In genomic region chr4:2070421-2071251, GRCh38 we compare ENCODE assay signal across 22 cellular contexts. TPM values are rescaled to one million over a fixed set of nuclear protein-coding genes. Genes with fewer than 3 reads are reported as not detected.
DNase-seq lines count a peak whose midpoint lies in the region; ATAC-seq, FAIRE-seq and TF ChIP-seq lines count a peak whose summit lies in the region.
"Had no signal": no experiment of that assay in that cellular context is flagged by ENCODE, and none has a peak within 500 bp of the region (broad histone marks: within the 10 kb centered on the region; RNA-seq: fewer than 3 reads in every experiment).

No MANE protein-coding gene starts in this region.

- H2BK5ac ChIP-seq in H1 (ENCODE audit: low read depth, low read length) (no peak overlapping the region), neuronal stem cell (ENCODE audit: low read length) (no peak overlapping the region)

- H2BK20ac ChIP-seq in H1 (ENCODE audit: low read length) = no peak overlapping the region

- H3K4me2 ChIP-seq in GM23338 = no peak overlapping the region
- H3K4me2 ChIP-seq in H1 (ENCODE audit: insufficient read depth in 1 of 2, low read depth in 2 of 2, low read length in 2 of 2) = no peak overlapping the region
- no peak overlapping the region for H3K4me2 ChIP-seq in neuronal stem cell (ENCODE audit: insufficient read depth, low read length, poor library complexity, severe bottlenecking)

- H3K36me3 Mint-ChIP-seq in GM23338 (ENCODE audit: low read depth) = no peaks in the 10 kb centered on the region; the same call in 2 of the 3 replicates
- H3K36me3 Mint-ChIP-seq: activated CD4-positive, alpha-beta memory T cell treated with anti-CD3 and anti-CD28 coated beads for 36 hours; activated naive CD8-positive, alpha-beta T cell had no signal

- CTCF ChIA-PET in HEK293 (lab: Yijun Ruan, JAX) = no interaction called here
- CTCF ChIA-PET in H1 (lab: Charles Lee; ENCODE audit: partially characterized antibody) = interaction anchor here (0.9 kb wide), 1 partner anchor 86 kb away, joined by 3 read pairs; no protein-coding TSS in a partner anchor
- CTCF ChIA-PET in RWPE1 (lab: Yijun Ruan, JAX) = no interaction called here

- H3K79me2 ChIP-seq in GM23338 (replicated peaks; ENCODE audit: insufficient read depth) = no peaks in the 10 kb centered on the region
- 0 out of 4 replicates have a peak, but pooled peaks cover 0 to 3% of the 10 kb centered on the region in 2 experiments for H3K79me2 ChIP-seq in H1 (ENCODE audit: control insufficient read depth in 1 of 2, insufficient read depth in 2 of 2, low read length in 2 of 2)

- no peaks in the 10 kb centered on the region for H3K9me3 Mint-ChIP-seq in GM23338
- H3K9me3 Mint-ChIP-seq: activated CD4-positive, alpha-beta memory T cell treated with anti-CD3 and anti-CD28 coated beads for 36 hours; activated T-helper 2 cell treated with anti-CD3 and anti-CD28 coated beads, Interferon-gamma antibody, Interleukin-2, Interleukin-4, amounts not matched to agents 10 μg/mL and 5 μg/mL and 100 μg/mL, durations not matched to agents 14 hours and 24 hours and 36 hours; T-helper 1 cell treated with Interleukin-12 subunit alpha and Interleukin-12 subunit beta and Interleukin-4 antibody, amounts not matched to agents 30 μg/mL and 1 μg/mL, for 36 hours had no signal

- H2BK120ac ChIP-seq in H1 (replicated peaks; ENCODE audit: low read depth, low read length) (peak overlapping the region; percentile 43), neuronal stem cell (ENCODE audit: low read depth, low read length) (no peak overlapping the region)

- H3K27me3 ChIP-seq in GM23338 (ENCODE audit: insufficient read depth) = no peaks in the 10 kb centered on the region
- no peaks in the 10 kb centered on the region for H3K27me3 ChIP-seq in H1 (replicated peaks in 1 of 4; ENCODE audit: control insufficient read depth in 3 of 4, extremely low read depth in 1 of 4, insufficient read depth in 3 of 4, low read length in 3 of 4)
- no peaks in the 10 kb centered on the region for H3K27me3 ChIP-seq in neuronal stem cell (ENCODE audit: control insufficient read depth in 3 of 3, insufficient read depth in 3 of 3, low read depth in 1 of 3, low read length in 3 of 3)
- H3K27me3 ChIP-seq: neutrophil had no signal

- no peak overlapping the region for H3K27ac Mint-ChIP-seq in GM23338
- H3K27ac Mint-ChIP-seq: activated CD4-positive, alpha-beta memory T cell treated with anti-CD3 and anti-CD28 coated beads for 36 hours; activated naive CD8-positive, alpha-beta T cell; activated T-helper 2 cell treated with anti-CD3 and anti-CD28 coated beads, Interferon-gamma antibody, Interleukin-2, Interleukin-4, amounts not matched to agents 10 μg/mL and 5 μg/mL and 100 μg/mL, durations not matched to agents 14 hours and 24 hours and 36 hours; T-helper 1 cell treated with Interleukin-12 subunit alpha and Interleukin-12 subunit beta and Interleukin-4 antibody, amounts not matched to agents 30 μg/mL and 1 μg/mL, for 36 hours had no signal

- DNase-seq in GM23338 (ENCODE audit: low spot score) = no peak
- DNase-seq in H1 (ENCODE audit: low read depth in 1 of 2, low spot score in 2 of 2) = no peak
- DNase-seq in neuronal stem cell (ENCODE audit: low spot score) = no peak
- no peak for DNase-seq in NCI-H1092 treated with DMSO at 0.1 percent for 48 hours (lab: John Stamatoyannopoulos, UW)
- DNase-seq in RWPE1 (ENCODE audit: low spot score) = no peak
- no peak for DNase-seq in NCI-H1105 (lab: John Stamatoyannopoulos, UW)
- DNase-seq: activated CD4-positive, alpha-beta memory T cell treated with anti-CD3 and anti-CD28 coated beads for 36 hours; activated CD4-positive, CD25-positive, alpha-beta regulatory T cell treated with anti-CD3 and anti-CD28 coated beads, Interleukin-2, amount 50 U/mL, for 72 hours; NCI-H2081 treated with DMSO at 0.1 percent for 48 hours; NCI-H748 treated with DMSO at 0.1 percent for 48 hours; stimulated activated naive CD8-positive, alpha-beta T cell treated with anti-CD3 and anti-CD28 coated beads, Interleukin-15, Interleukin-2, amounts not matched to agents 100 U/mL and 50 U/mL, for 24 hours had no signal

- H3K23ac ChIP-seq in H1 (ENCODE audit: insufficient read length) = no peak overlapping the region
- H3K23ac ChIP-seq in neuronal stem cell (ENCODE audit: low read depth, low read length, poor library complexity) = peak overlapping the region; percentile 43

- H2BK15ac ChIP-seq in H1 (ENCODE audit: low read length) (peak overlapping the region; percentile 81; the same call in 1 of the 2 replicates), neuronal stem cell (ENCODE audit: low read length) (no peak overlapping the region)

- no peak overlapping the region for H3K18ac ChIP-seq in H1 (ENCODE audit: extremely low read depth, low read length)
- peak overlapping the region; percentile 74 for H3K18ac ChIP-seq in neuronal stem cell (ENCODE audit: low read length)

- H3K4me1 Mint-ChIP-seq in GM23338 = peaks cover 18% of the 10 kb centered on the region

- H3K56ac ChIP-seq in H1 (replicated peaks; ENCODE audit: insufficient read length, low read depth, low read length) = no peak overlapping the region

- H3K4me3 Mint-ChIP-seq in GM23338 = peak overlapping the region; percentile 29; the same call in 1 of the 3 replicates
- H3K4me3 Mint-ChIP-seq: activated CD4-positive, alpha-beta memory T cell treated with anti-CD3 and anti-CD28 coated beads for 36 hours; activated naive CD8-positive, alpha-beta T cell; T-helper 1 cell treated with Interleukin-12 subunit alpha and Interleukin-12 subunit beta and Interleukin-4 antibody, amounts not matched to agents 30 μg/mL and 1 μg/mL, for 36 hours had no signal

- no peak for TF ChIP-seq CTCF in GM23338 (conservative IDR thresholded peaks at IDR 0.05; ENCODE audit: low read depth in 2 of 2)
- TF ChIP-seq CTCF in HEK293 (tag by site-specific recombination; IDR thresholded peaks at IDR 0.05) = no peak
- no peak for TF ChIP-seq CTCF in H1 (IDR thresholded peaks at IDR 0.05; ENCODE audit: control extremely low read depth in 1 of 3, insufficient read depth in 1 of 3, low read depth in 1 of 3, low read length in 3 of 3)
- TF ChIP-seq CTCF in RWPE1 (conservative IDR thresholded peaks at IDR 0.05; ENCODE audit: low read depth) = no peak

- no peaks in the 10 kb centered on the region for H3K9me2 ChIP-seq in GM23338 (ENCODE audit: insufficient read depth)

- H3K79me1 ChIP-seq in H1 (ENCODE audit: low read depth, low read length) (no peaks in the 10 kb centered on the region), neuronal stem cell (ENCODE audit: low read depth, low read length) (peaks cover 2% of the 10 kb centered on the region)

- no peak for TF ChIP-seq EP300 in H1 (IDR thresholded peaks at IDR 0.05; ENCODE audit: borderline replicate concordance in 1 of 2, low read depth in 2 of 2, low read length in 2 of 2)

- TF ChIP-seq RAD21 in H1 (IDR thresholded peaks at IDR 0.05 in 1 of 2, conservative IDR thresholded peaks at IDR 0.05 in 1 of 2; ENCODE audit: low read depth in 2 of 2, low read length in 2 of 2) = no peak

- H3K27ac ChIP-seq in GM23338 (ENCODE audit: low read depth) = no peak overlapping the region
- no peak overlapping the region for H3K27ac ChIP-seq in HEK293 (ENCODE audit: extremely low read depth, low read depth, low read length)
- H3K27ac ChIP-seq in H1 (ENCODE audit: low read depth, low read length) = no peak overlapping the region
- no peak overlapping the region for H3K27ac ChIP-seq in neuronal stem cell (replicated peaks; ENCODE audit: low read length)
- H3K27ac ChIP-seq in RWPE1 = no peak overlapping the region
- H3K27ac ChIP-seq: neutrophil, psoas muscle had no signal

- no peaks in the 10 kb centered on the region for H3K9me3 ChIP-seq in HEK293 (ENCODE audit: control insufficient read depth, insufficient read depth, low read depth, low read length)
- no peaks in the 10 kb centered on the region for H3K9me3 ChIP-seq in H1 (ENCODE audit: insufficient read depth in 2 of 2, low read depth in 1 of 2, low read length in 1 of 2)
- H3K9me3 ChIP-seq in neuronal stem cell (replicated peaks in 1 of 2; ENCODE audit: control insufficient read depth in 2 of 2, insufficient read depth in 1 of 2, low read depth in 1 of 2, low read length in 2 of 2) = peaks cover 0 to 2% of the 10 kb centered on the region in 2 donors
- H3K9me3 ChIP-seq: neutrophil, psoas muscle had no signal

- ATAC-seq in GM23338 (no peak), HG03280 (IDR thresholded peaks at IDR 0.05; ENCODE audit: unreplicated experiment) (no peak)
- ATAC-seq: psoas muscle; stimulated activated naive CD8-positive, alpha-beta T cell treated with anti-CD3 and anti-CD28 coated beads, Interleukin-15, Interleukin-2, amounts not matched to agents 100 U/mL and 50 U/mL, for 24 hours had no signal

- H3K36me3 ChIP-seq in GM23338 (ENCODE audit: insufficient read depth) (no peaks in the 10 kb centered on the region), HEK293 (ENCODE audit: control insufficient read depth in 2 of 2, insufficient read depth in 1 of 2, low read length in 2 of 2) (peaks cover 0 to 5% of the 10 kb centered on the region in 2 experiments; a peak in 1 of 3 replicates), H1 (ENCODE audit: control insufficient read depth in 2 of 4, insufficient read depth in 4 of 4, low read length in 3 of 4) (no peaks in the 10 kb centered on the region), neuronal stem cell (replicated peaks in 1 of 2; ENCODE audit: control insufficient read depth in 2 of 2, insufficient read depth in 2 of 2, low read length in 2 of 2) (peaks cover 3 to 11% of the 10 kb centered on the region in 2 donors)
- H3K36me3 ChIP-seq: neutrophil had no signal

- H3K27me3 Mint-ChIP-seq in GM23338 (ENCODE audit: insufficient read depth, low read depth, poor library complexity) = peaks cover 11% of the 10 kb centered on the region
- H3K27me3 Mint-ChIP-seq: activated CD4-positive, alpha-beta memory T cell treated with anti-CD3 and anti-CD28 coated beads for 36 hours; activated naive CD8-positive, alpha-beta T cell had no signal

- H3F3A ChIP-seq in GM23338 (replicated peaks; ENCODE audit: low read depth) = peaks cover 6% of the 10 kb centered on the region; the same call in 1 of the 2 replicates

- POLR2A ChIA-PET in HEK293 (lab: Yijun Ruan, JAX) = no interaction called here
- POLR2A ChIA-PET in H1 (lab: Charles Lee; ENCODE audit: partially characterized antibody) = interaction anchor here (1.4 kb wide), 2 partner anchors 10 to 14 kb away, joined by 3 to 4 read pairs; no protein-coding TSS in a partner anchor
- POLR2A ChIA-PET in RWPE1 (lab: Yijun Ruan, JAX; ENCODE audit: low non-redundant PET) = no interaction called here

- no peak overlapping the region for H2AK5ac ChIP-seq in H1 (ENCODE audit: low read depth, low read length)
- H2AK5ac ChIP-seq in neuronal stem cell (ENCODE audit: low read depth, low read length) = peak overlapping the region; percentile 79

- H3K4me3 ChIP-seq in GM23338 = no peak overlapping the region
- H3K4me3 ChIP-seq in HEK293 (ENCODE audit: low read depth, low read length) = no peak overlapping the region
- no peak overlapping the region for H3K4me3 ChIP-seq in H1 (ENCODE audit: extremely low read depth in 1 of 4, insufficient read depth in 2 of 4, low read depth in 3 of 4, low read length in 4 of 4)
- H3K4me3 ChIP-seq in neuronal stem cell (ENCODE audit: low read length in 2 of 2) = no peak overlapping the region
- H3K4me3 ChIP-seq: lung, psoas muscle had no signal

- no peak overlapping the region for H3K14ac ChIP-seq in H1 (ENCODE audit: insufficient read length)
- no peak overlapping the region for H3K14ac ChIP-seq in neuronal stem cell (ENCODE audit: low read length)

- H4K8ac ChIP-seq in H1 (ENCODE audit: extremely low read depth, insufficient read depth, low read length) (peak overlapping the region; percentile 25; the same call in 1 of the 2 replicates), neuronal stem cell (ENCODE audit: low read depth, low read length) (peak overlapping the region; percentile 82)

- no peak for FAIRE-seq in H1 (lab: Jason Lieb, UNC)
- FAIRE-seq: astrocyte, islet of Langerhans, RCC 7860 had no signal

- no peak overlapping the region for H2BK12ac ChIP-seq in H1 (ENCODE audit: low read depth, low read length)
- H2BK12ac ChIP-seq in neuronal stem cell (ENCODE audit: low read length) = no peak overlapping the region

- H3K9ac ChIP-seq in H1 (replicated peaks in 1 of 4; ENCODE audit: extremely low read depth in 1 of 4, low read depth in 3 of 4, low read length in 3 of 4) = no peak overlapping the region
- H3K9ac ChIP-seq in neuronal stem cell (ENCODE audit: low read depth, low read length, poor library complexity) = peak overlapping the region; percentile 77

- no peak overlapping the region for H4K5ac ChIP-seq in H1 (ENCODE audit: insufficient read length, low read depth, low read length)

- H4K20me1 ChIP-seq in GM23338 (replicated peaks; ENCODE audit: insufficient read depth) (no peaks in the 10 kb centered on the region), H1 (replicated peaks in 1 of 2; ENCODE audit: control insufficient read depth in 1 of 2, insufficient read depth in 2 of 2, low read length in 2 of 2) (peaks cover 0 to 14% of the 10 kb centered on the region in 2 experiments)

- H2AFZ ChIP-seq in GM23338 (no peak overlapping the region), H1 (ENCODE audit: low read length) (no peak overlapping the region), neuronal stem cell (ENCODE audit: low read length) (no peak overlapping the region)

- peak overlapping the region; percentile 69 for H3K4ac ChIP-seq in H1 (replicated peaks; ENCODE audit: insufficient read length, low read depth, low read length)
- peak overlapping the region; percentile 84 for H3K4ac ChIP-seq in neuronal stem cell (ENCODE audit: low read length)

- TF ChIP-seq POLR2A in H1 (IDR thresholded peaks at IDR 0.05; ENCODE audit: control extremely low read depth in 1 of 2, low read depth in 2 of 2, low read length in 2 of 2) = no peak

- peak overlapping the region; percentile 74 for H4K91ac ChIP-seq in H1 (replicated peaks; ENCODE audit: insufficient read length, low read length)
- no peak overlapping the region for H4K91ac ChIP-seq in neuronal stem cell (ENCODE audit: low read depth, low read length, poor library complexity)

- 87% methylated on average over 16 of the region's 22 CpGs; no CpG with 5 or more reads in 1 of the 2 experiments for WGBS in H1 (ENCODE audit: extremely low coverage in 1 of 2, insufficient coverage in 1 of 2, insufficient read length in 1 of 2, insufficient replicate concordance in 2 of 2, low coverage in 1 of 2, low lambda C conversion rate in 2 of 2, missing lambda C conversion rate in 1 of 2), 2 experiments
- no CpG with 5 or more reads among the region's 22 CpGs for WGBS in neuronal stem cell (ENCODE audit: extremely low coverage in 2 of 2, insufficient read length in 2 of 2, insufficient replicate concordance in 1 of 2), 2 donors

- no peaks in the 10 kb centered on the region; the same call in 1 of the 2 replicates for H3K23me2 ChIP-seq in H1 (ENCODE audit: low read depth, low read length)

- H3K4me1 ChIP-seq in GM23338 (ENCODE audit: insufficient read depth) (no peaks in the 10 kb centered on the region), HEK293 (ENCODE audit: control insufficient read depth, insufficient read depth, low read length) (no peaks in the 10 kb centered on the region), H1 (replicated peaks in 1 of 4; ENCODE audit: control insufficient read depth in 3 of 4, insufficient read depth in 4 of 4, low read length in 3 of 4) (peaks cover 0 to 22% (median 11%) of the 10 kb centered on the region in 4 experiments; a peak in 6 of 7 replicates), neuronal stem cell (ENCODE audit: control insufficient read depth in 2 of 2, insufficient read depth in 1 of 2, low read depth in 1 of 2, low read length in 2 of 2) (peaks cover 15 to 47% of the 10 kb centered on the region in 2 donors)
- H3K4me1 ChIP-seq: psoas muscle had no signal

RNA-seq across cellular contexts. Expression of gene NAT8L, which starts 11.5 kb away (rescaled TPM):
- 7.7 and 9.7 TPM in 2 replicates for total RNA-seq in GM23338 (2014; rRNA removed; shearing (Covaris generic))
- polyA plus RNA-seq in GM23338 (2016; fragmentation: Nextera tagmentation; extraction: Ambion mirVana) (1.6 and 1.7 TPM in 2 replicates), H1 (2011; rRNA removed) (10.8 and 13.3 TPM in 2 replicates)
- total RNA-seq in H1 (2021; fragmentation: NEBNext Ultra II Directional; extraction: Animal tissue kit (Norgen Biotek cat#: 25700)) = 10.8 and 11.5 TPM in 2 replicates
- 10.6 TPM for polyA plus RNA-seq in H1 (2011; cell fraction: cytosol; rRNA removed)
- 22.6 TPM for polyA plus RNA-seq in H1 (2011; cell fraction: nucleus; rRNA removed)
- 10.1 to 16.0 TPM (median 14.1 TPM) in 4 replicates for polyA plus RNA-seq in H1 (2012, experiment 1 of 2)
- 9.8 TPM for polyA plus RNA-seq in H1 (2012, experiment 2 of 2)
- 4.8 TPM for polyA plus RNA-seq in H1 (2013, experiment 1 of 2)
- polyA plus RNA-seq in H1 (2013, experiment 2 of 2) = 5.0 TPM
- 28.5 and 40.4 TPM in 2 replicates for polyA minus RNA-seq in H1 (2011; rRNA and poly(A)+ RNA removed)
- polyA minus RNA-seq in H1 (2011; cell fraction: cytosol; rRNA and poly(A)+ RNA removed) = 7.3 TPM
- 7.3 TPM for polyA minus RNA-seq in H1 (2011; cell fraction: nucleus; rRNA and poly(A)+ RNA removed)
- polyA plus RNA-seq in neuronal stem cell (2013, experiment 1 of 2) = 5.1 TPM
- 5.2 TPM for polyA plus RNA-seq in neuronal stem cell (2013, experiment 2 of 2)
